In genomic region chr13:51584731-51585191, GRCh38 we compare ENCODE assay signal across 8 cellular contexts. TPM values are rescaled to one million over a fixed set of nuclear protein-coding genes. Genes with fewer than 3 reads are reported as not detected.
A peak's percentile ranks its signal among the peaks of the same experiment; 100 is the strongest.
DNase-seq lines count a peak whose midpoint lies in the region; ATAC-seq and TF ChIP-seq lines count a peak whose summit lies in the region.

No MANE protein-coding gene starts in this region.

- H3K36me3 Mint-ChIP-seq in IgD-negative memory B cell = no peaks in the 10 kb centered on the region
- H3K36me3 Mint-ChIP-seq in T-helper 2 cell treated with Interferon-gamma antibody and Interleukin-4, amounts not matched to agents 5 μg/mL and 100 μg/mL, for 36 hours (ENCODE audit: low read depth) = peaks cover 3% of the 10 kb centered on the region

- 0% methylated on average over 4 to 43 of the region's 43 CpGs for WGBS in body of pancreas, 2 donors

- no peaks in the 10 kb centered on the region for H3K27me3 ChIP-seq in body of pancreas
- no peaks in the 10 kb centered on the region for H3K27me3 ChIP-seq in iPS-20b (ENCODE audit: insufficient read depth, low read length)

- H3K4me1 ChIP-seq in body of pancreas (peaks cover 44% of the 10 kb centered on the region), iPS-20b (ENCODE audit: insufficient read depth, low read length) (peaks cover 40% of the 10 kb centered on the region)

- peaks cover 15 to 34% (median 28%) of the 10 kb centered on the region in 3 donors for H3K4me1 Mint-ChIP-seq in IgD-negative memory B cell
- peaks cover 30% of the 10 kb centered on the region for H3K4me1 Mint-ChIP-seq in T-helper 2 cell treated with Interferon-gamma antibody and Interleukin-4, amounts not matched to agents 5 μg/mL and 100 μg/mL, for 36 hours (ENCODE audit: low read depth)

- ATAC-seq in GM21529 (IDR thresholded peaks at IDR 0.05; ENCODE audit: unreplicated experiment) (peak; percentile 29), body of pancreas (peak; percentile 6)

- H3K9me3 Mint-ChIP-seq in IgD-negative memory B cell = no peaks in the 10 kb centered on the region
- no peaks in the 10 kb centered on the region for H3K9me3 Mint-ChIP-seq in T-helper 2 cell treated with Interferon-gamma antibody and Interleukin-4, amounts not matched to agents 5 μg/mL and 100 μg/mL, for 36 hours

- TF ChIP-seq CTCF in body of pancreas (IDR thresholded peaks at IDR 0.05) = peak in 1 of 7 experiments; percentile 6

- DNase-seq in EL (peak; percentile 61), body of pancreas (peak in 3 of 4 donors; percentile 58 to 67 (median 63)), NCI-H774 (lab: John Stamatoyannopoulos, UW) (no peak)
- peak; percentile 71 for DNase-seq in T-helper 2 cell treated with Interferon-gamma antibody and Interleukin-4, amounts not matched to agents 5 μg/mL and 100 μg/mL, for 36 hours (ENCODE audit: low spot score)
- DNase-seq in stimulated activated CD4-positive, alpha-beta T cell treated with anti-CD3 and anti-CD28 coated beads, Interleukin-12 subunit alpha, Interleukin-12 subunit beta, amount 100 ng/mL, for 24 hours (ENCODE audit: low read depth in 2 of 2) = peak; percentile 35 to 49

- peak overlapping the region; percentile 91 to 99 (median 99) for H3K27ac Mint-ChIP-seq in IgD-negative memory B cell
- H3K27ac Mint-ChIP-seq in T-helper 2 cell treated with Interferon-gamma antibody and Interleukin-4, amounts not matched to agents 5 μg/mL and 100 μg/mL, for 36 hours = peak overlapping the region; percentile 97

- no peaks in the 10 kb centered on the region for H3K36me3 ChIP-seq in body of pancreas (replicated peaks in 1 of 2; ENCODE audit: insufficient read depth in 1 of 2, low read depth in 2 of 2)
- H3K36me3 ChIP-seq in iPS-20b (ENCODE audit: insufficient read depth, low read depth, low read length) = no peaks in the 10 kb centered on the region

- no peaks in the 10 kb centered on the region for H3K27me3 Mint-ChIP-seq in IgD-negative memory B cell
- no peaks in the 10 kb centered on the region for H3K27me3 Mint-ChIP-seq in T-helper 2 cell treated with Interferon-gamma antibody and Interleukin-4, amounts not matched to agents 5 μg/mL and 100 μg/mL, for 36 hours (ENCODE audit: low read depth)

- peak overlapping the region; percentile 92 to 99 (median 99) for H3K4me3 Mint-ChIP-seq in IgD-negative memory B cell
- H3K4me3 Mint-ChIP-seq in T-helper 2 cell treated with Interferon-gamma antibody and Interleukin-4, amounts not matched to agents 5 μg/mL and 100 μg/mL, for 36 hours = peak overlapping the region; percentile 94

- H3K9me3 ChIP-seq in body of pancreas = no peaks in the 10 kb centered on the region
- H3K9me3 ChIP-seq in iPS-20b (ENCODE audit: insufficient read depth, low read depth, low read length) = no peaks in the 10 kb centered on the region

- no peak for TF ChIP-seq POLR2A in body of pancreas (IDR thresholded peaks at IDR 0.05)

- intact Hi-C loops in body of pancreas (cut with DNase I) = loop anchor here (5.0 kb wide), 1 partner anchor 218 kb away; the partner anchor contains the start of gene DHRS12

- H3K4me3 ChIP-seq in body of pancreas = peak overlapping the region; percentile 52 to 93
- H3K4me3 ChIP-seq in iPS-20b (ENCODE audit: low read length) = peak overlapping the region; percentile 96

- peak overlapping the region; percentile 84 to 97 (median 91) for H3K27ac ChIP-seq in body of pancreas
- peak overlapping the region; percentile 66 for H3K27ac ChIP-seq in iPS-20b (ENCODE audit: low read length)

- H3K9ac ChIP-seq in iPS-20b (ENCODE audit: low read depth, low read length) = peak overlapping the region; percentile 85

RNA-seq across cellular contexts. Expression of gene WDFY2, which starts 0.5 kb away (rescaled TPM):
- 6.0 TPM for polyA plus RNA-seq in IgD-negative memory B cell
- 10 to 100 TPM; 25.7 to 31.9 TPM for total RNA-seq in body of pancreas
